In genomic region chr3:185498503-185499396, GRCh38 we compare ENCODE assay signal across 8 cellular contexts. TPM values are rescaled to one million over a fixed set of nuclear protein-coding genes. Genes with fewer than 3 reads are reported as not detected.
DNase-seq lines count a peak whose midpoint lies in the region; ATAC-seq and TF ChIP-seq lines count a peak whose summit lies in the region.

TSS of gene TMEM41A (minus strand) at chr3:185499035. CDS start at chr3:185498961, 74 bp downstream.

- peak in 1 of 2 donors; percentile 58 for TF ChIP-seq POLR2A in suprapubic skin (IDR thresholded peaks at IDR 0.05)

- H3K4me1 ChIP-seq in suprapubic skin, result peaks cover 20% of the 10 kb centered on the region

- peak within 1 kb of the TSS; percentile 95 for H3K27ac Mint-ChIP-seq in activated naive CD4-positive, alpha-beta T cell treated with anti-CD3 and anti-CD28 coated beads, Interleukin-2, amount 50 U/mL, for 24 hours

- peak; percentile 93 for ATAC-seq in HG02588 (IDR thresholded peaks at IDR 0.05; ENCODE audit: unreplicated experiment)
- peak; percentile 98 for ATAC-seq in SK-N-SH treated with all-trans-retinoic acid at 6 μM for 48 hours

- peaks cover 7% of the 10 kb centered on the region for H3K36me3 Mint-ChIP-seq in activated naive CD4-positive, alpha-beta T cell treated with anti-CD3 and anti-CD28 coated beads, Interleukin-2, amount 50 U/mL, for 24 hours

- no peaks in the 10 kb centered on the region for H3K9me3 Mint-ChIP-seq in activated naive CD4-positive, alpha-beta T cell treated with anti-CD3 and anti-CD28 coated beads, Interleukin-2, amount 50 U/mL, for 24 hours

- H3K4me3 Mint-ChIP-seq in activated naive CD4-positive, alpha-beta T cell treated with anti-CD3 and anti-CD28 coated beads, Interleukin-2, amount 50 U/mL, for 24 hours, result peak within 1 kb of the TSS; percentile 97

- H3K27me3 ChIP-seq in suprapubic skin, result no peaks in the 10 kb centered on the region

- peak within 1 kb of the TSS; percentile 86 for H3K27ac ChIP-seq in suprapubic skin

- TF ChIP-seq CTCF in GM10266 (IDR thresholded peaks at IDR 0.05; ENCODE audit: control insufficient read depth, insufficient read depth, low read depth, missing control alignments) (peak; percentile 10), suprapubic skin (IDR thresholded peaks at IDR 0.05) (no peak)

- H3K4me3 ChIP-seq in suprapubic skin, result peak within 1 kb of the TSS; percentile 85

- no peaks in the 10 kb centered on the region for H3K27me3 Mint-ChIP-seq in activated naive CD4-positive, alpha-beta T cell treated with anti-CD3 and anti-CD28 coated beads, Interleukin-2, amount 50 U/mL, for 24 hours

- H3K36me3 ChIP-seq in suprapubic skin, result peaks cover 31% of the 10 kb centered on the region

- DNase-seq in GM10266 (ENCODE audit: extremely low spot score) (peak; percentile 97), NCI-H1048 (lab: John Stamatoyannopoulos, UW) (peak; percentile 71), glomerular endothelial cell (ENCODE audit: extremely low read depth, low read depth, low spot score) (no peak), occipital lobe (lab: John Stamatoyannopoulos, UW) (peak; percentile 93), suprapubic skin (ENCODE audit: low spot score in 2 of 2) (peak; percentile 96 to 97)

- 1% methylated on average over 60 of the region's 82 CpGs for WGBS in suprapubic skin

- no peak for TF ChIP-seq EP300 in suprapubic skin (IDR thresholded peaks at IDR 0.05)

- H3K4me1 Mint-ChIP-seq in activated naive CD4-positive, alpha-beta T cell treated with anti-CD3 and anti-CD28 coated beads, Interleukin-2, amount 50 U/mL, for 24 hours, result peaks cover 33% of the 10 kb centered on the region

- no peaks in the 10 kb centered on the region for H3K9me3 ChIP-seq in suprapubic skin

TF ChIP-seq in SK-N-SH treated with all-trans-retinoic acid at 6 μM for 48 hours, 23 proteins besides CTCF, POLR2A, EP300 and RAD21:
- TF ChIP-seq ESRRG (CRISPR knock-in tag; IDR thresholded peaks at IDR 0.05) (no peak), TSHZ2 (CRISPR knock-in tag; IDR thresholded peaks at IDR 0.05) (no peak; the same call in 1 of the 2 replicates), ARNTL (CRISPR knock-in tag; IDR thresholded peaks at IDR 0.05; ENCODE audit: borderline replicate concordance, low read depth) (no peak), ZC3H10 (CRISPR knock-in tag; IDR thresholded peaks at IDR 0.05) (no peak), PATZ1 (CRISPR knock-in tag; IDR thresholded peaks at IDR 0.05; ENCODE audit: borderline replicate concordance) (peak; percentile 39; the same call in 1 of the 2 replicates), ZNF70 (CRISPR knock-in tag; IDR thresholded peaks at IDR 0.05) (no peak), ZFP30 (CRISPR knock-in tag; IDR thresholded peaks at IDR 0.05) (no peak), CSRNP3 (CRISPR knock-in tag; IDR thresholded peaks at IDR 0.05) (no peak), TOX (CRISPR knock-in tag; IDR thresholded peaks at IDR 0.05; ENCODE audit: borderline replicate concordance) (no peak), ZNF565 (CRISPR knock-in tag; conservative IDR thresholded peaks at IDR 0.05; ENCODE audit: low read depth) (0 out of 2 replicates have a peak, but pooled peaks have one; percentile 67), CSDC2 (CRISPR knock-in tag; IDR thresholded peaks at IDR 0.05) (no peak), ZFP3 (CRISPR knock-in tag; IDR thresholded peaks at IDR 0.05) (no peak), RARB (CRISPR knock-in tag; IDR thresholded peaks at IDR 0.05) (no peak), OSR1 (CRISPR knock-in tag; IDR thresholded peaks at IDR 0.05) (no peak), PPARA (CRISPR knock-in tag; IDR thresholded peaks at IDR 0.05; ENCODE audit: borderline replicate concordance) (no peak), POU6F1 (CRISPR knock-in tag; IDR thresholded peaks at IDR 0.05; ENCODE audit: borderline replicate concordance, low read depth) (0 out of 2 replicates have a peak, but pooled peaks have one; percentile 41), CREB5 (CRISPR knock-in tag; IDR thresholded peaks at IDR 0.05; ENCODE audit: low read depth) (no peak), ZNF8 (CRISPR knock-in tag; IDR thresholded peaks at IDR 0.05) (0 out of 2 replicates have a peak, but pooled peaks have one; percentile 11)

RNA-seq across cellular contexts. Expression of gene TMEM41A, which starts in this region (rescaled TPM):
- total RNA-seq in glomerular endothelial cell (15.5 and 19.2 TPM in 2 replicates), occipital lobe (12.9 TPM), suprapubic skin (10 to 100 TPM; 36.4 to 42.8 (median 36.7) TPM)
